ENCODE assay signal across 20 cellular contexts in the genomic region with DNA sequence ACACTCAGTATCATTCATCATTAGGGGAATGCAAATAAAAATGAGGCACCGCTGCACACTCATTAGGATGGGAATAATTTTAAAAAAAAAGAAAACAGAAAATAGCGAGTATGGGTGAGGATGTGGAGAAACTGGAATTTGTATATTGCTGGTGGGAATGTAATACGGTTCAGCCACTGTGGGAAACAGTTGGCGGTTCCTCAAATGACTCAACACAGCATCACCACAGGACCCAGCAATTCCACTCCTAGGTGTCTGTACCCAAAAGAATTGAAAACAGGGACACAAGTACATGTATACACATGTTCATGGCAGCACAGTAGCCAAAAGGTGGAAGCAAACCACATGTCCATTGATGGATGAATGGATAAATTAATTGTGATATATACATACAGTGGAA. TPM values are rescaled to one million over a fixed set of nuclear protein-coding genes. Genes with fewer than 3 reads are reported as not detected.
DNase-seq lines count a peak whose midpoint lies in the region; ATAC-seq and TF ChIP-seq lines count a peak whose summit lies in the region.
"Had no signal": no experiment of that assay in that cellular context is flagged by ENCODE, and none has a peak within 500 bp of the region (broad histone marks: within the 10 kb centered on the region; RNA-seq: fewer than 3 reads in every experiment).

No MANE protein-coding gene starts in this region.

- H3K4me1 ChIP-seq in RWPE2 (ENCODE audit: insufficient read depth, poor library complexity, severe bottlenecking), result peaks cover 8% of the 10 kb centered on the region
- H3K4me1 ChIP-seq in fibroblast of lung (ENCODE audit: control insufficient read depth, extremely low read depth, insufficient read depth, low read length), result no peaks in the 10 kb centered on the region

- no peaks in the 10 kb centered on the region for H4K20me1 ChIP-seq in fibroblast of lung (ENCODE audit: control insufficient read depth, extremely low read depth, insufficient read depth, low read length)

- peak overlapping the region; percentile 57 for H3K27ac Mint-ChIP-seq in activated CD4-positive, alpha-beta T cell treated with anti-CD3 and anti-CD28 coated beads, Interleukin-2, amount 10 ng/mL, durations not matched to agents 24 days and 14 days
- H3K27ac Mint-ChIP-seq in activated CD8-positive, alpha-beta T cell treated with anti-CD3 and anti-CD28 coated beads for 36 hours, result no peak overlapping the region
- H3K27ac Mint-ChIP-seq: activated naive CD8-positive, alpha-beta T cell treated with anti-CD3 and anti-CD28 coated beads, Interleukin-2, amount 10 ng/mL, durations not matched to agents 7 days and 5 days; memory B cell; T-helper 1 cell treated with Interleukin-12 subunit alpha and Interleukin-12 subunit beta and Interleukin-4 antibody, amounts not matched to agents 30 μg/mL and 1 μg/mL, for 36 hours; type B pancreatic cell had no signal

- no peaks in the 10 kb centered on the region for H3K79me2 ChIP-seq in fibroblast of lung (ENCODE audit: control insufficient read depth, insufficient read depth, low read length)

- ATAC-seq in RWPE2 (ENCODE audit: low read depth) (peak; percentile 65; the same call in 1 of the 3 replicates), HG02973 (IDR thresholded peaks at IDR 0.05; ENCODE audit: unreplicated experiment) (no peak)
- ATAC-seq in activated CD8-positive, alpha-beta T cell treated with anti-CD3 and anti-CD28 coated beads for 36 hours, result no peak
- ATAC-seq: esophagus mucosa had no signal

- no peak overlapping the region for H3K4me2 ChIP-seq in fibroblast of lung (ENCODE audit: extremely low read depth, insufficient read depth, low read length)
- H3K4me2 ChIP-seq: PC-9 had no signal

- no peaks in the 10 kb centered on the region for H3K27me3 ChIP-seq in RWPE2 (ENCODE audit: insufficient read depth, poor library complexity, severe bottlenecking)
- H3K27me3 ChIP-seq in fibroblast of lung (ENCODE audit: control insufficient read depth, insufficient read depth, low read length), result peaks cover 3% of the 10 kb centered on the region

- H3K36me3 ChIP-seq in RWPE2 (ENCODE audit: low read depth) (no peaks in the 10 kb centered on the region), fibroblast of lung (ENCODE audit: control insufficient read depth, insufficient read depth, low read length) (no peaks in the 10 kb centered on the region)
- H3K36me3 ChIP-seq: HAP-1 had no signal

- no peaks in the 10 kb centered on the region for H3K9me3 ChIP-seq in RWPE2 (ENCODE audit: severe bottlenecking)
- H3K9me3 ChIP-seq in fibroblast of lung (ENCODE audit: control insufficient read depth, insufficient read depth, low read depth, low read length), result no peaks in the 10 kb centered on the region
- H3K9me3 ChIP-seq: HAP-1 had no signal

- TF ChIP-seq CTCF in RWPE2 (IDR thresholded peaks at IDR 0.05; ENCODE audit: poor library complexity, severe bottlenecking), result no peak
- TF ChIP-seq CTCF in fibroblast of lung (conservative IDR thresholded peaks at IDR 0.05 in 1 of 2, IDR thresholded peaks at IDR 0.05 in 1 of 2; ENCODE audit: low read depth in 1 of 2, low read length in 2 of 2), result no peak
- no peak for TF ChIP-seq CTCF in activated CD8-positive, alpha-beta T cell treated with anti-CD3 and anti-CD28 coated beads for 36 hours (IDR thresholded peaks at IDR 0.05)

- peaks cover 18% of the 10 kb centered on the region for H3K4me1 Mint-ChIP-seq in activated CD4-positive, alpha-beta T cell treated with anti-CD3 and anti-CD28 coated beads, Interleukin-2, amount 10 ng/mL, durations not matched to agents 24 days and 14 days
- H3K4me1 Mint-ChIP-seq in activated CD8-positive, alpha-beta T cell treated with anti-CD3 and anti-CD28 coated beads for 36 hours (ENCODE audit: low read depth), result peaks cover 23% of the 10 kb centered on the region
- H3K4me1 Mint-ChIP-seq: memory B cell had no signal

- no peak for TF ChIP-seq POLR2A in erythroblast (IDR thresholded peaks at IDR 0.05; ENCODE audit: low read length)

- H2AFZ ChIP-seq in fibroblast of lung (ENCODE audit: low read length), result no peak overlapping the region
- H2AFZ ChIP-seq: PC-9 had no signal

- CTCF ChIA-PET in activated CD8-positive, alpha-beta T cell treated with anti-CD3 and anti-CD28 coated beads for 36 hours (lab: Charles Lee), result no interaction called here

- DNase-seq in activated CD4-positive, alpha-beta T cell treated with anti-CD3 and anti-CD28 coated beads, Interleukin-2, amount 10 ng/mL, durations not matched to agents 24 days and 14 days, result peak; percentile 44
- no peak for DNase-seq in activated CD4-positive, alpha-beta T cell treated with anti-CD3 and anti-CD28 coated beads, Interleukin-2, amount 50 U/mL, for 48 hours
- DNase-seq in RWPE2 (ENCODE audit: low spot score), result no peak
- DNase-seq in fibroblast of lung (ENCODE audit: low read depth in 2 of 2), result peak; percentile 65 to 87
- DNase-seq in stromal cell of bone marrow (ENCODE audit: low read depth), result peak; percentile 49
- DNase-seq in activated CD8-positive, alpha-beta T cell treated with anti-CD3 and anti-CD28 coated beads for 36 hours, result no peak
- no peak for DNase-seq in erythroblast (lab: John Stamatoyannopoulos, UW)
- DNase-seq: activated naive CD8-positive, alpha-beta T cell treated with anti-CD3 and anti-CD28 coated beads, Interleukin-2, amount 10 ng/mL, durations not matched to agents 7 days and 5 days; Calu3; Karpas-422; NCI-H2029; NCI-H526; PC-9; stimulated activated CD4-positive, alpha-beta T cell treated with anti-CD3 and anti-CD28 coated beads, Interleukin-4, amount 100 ng/mL, for 24 hours had no signal

- no peaks in the 10 kb centered on the region for H3K36me3 Mint-ChIP-seq in activated CD4-positive, alpha-beta T cell treated with anti-CD3 and anti-CD28 coated beads, Interleukin-2, amount 10 ng/mL, durations not matched to agents 24 days and 14 days (ENCODE audit: low read depth)
- no peaks in the 10 kb centered on the region for H3K36me3 Mint-ChIP-seq in activated CD8-positive, alpha-beta T cell treated with anti-CD3 and anti-CD28 coated beads for 36 hours (ENCODE audit: low read depth)
- H3K36me3 Mint-ChIP-seq: activated naive CD8-positive, alpha-beta T cell treated with anti-CD3 and anti-CD28 coated beads, Interleukin-2, amount 10 ng/mL, durations not matched to agents 7 days and 5 days; memory B cell; type B pancreatic cell had no signal

- H3K27ac ChIP-seq in RWPE2 (ENCODE audit: poor library complexity, severe bottlenecking) (no peak overlapping the region), fibroblast of lung (ENCODE audit: insufficient read depth, low read length) (no peak overlapping the region)
- H3K27ac ChIP-seq: PC-9 had no signal

- no peak overlapping the region for H3K9ac ChIP-seq in fibroblast of lung (ENCODE audit: insufficient read depth, low read length)

- POLR2A ChIA-PET in activated CD8-positive, alpha-beta T cell treated with anti-CD3 and anti-CD28 coated beads for 36 hours (lab: Charles Lee), result no interaction called here

- intact Hi-C loops in activated CD4-positive, alpha-beta T cell treated with anti-CD3 and anti-CD28 coated beads, Interleukin-2, amount 10 ng/mL, durations not matched to agents 24 days and 14 days (cut with micrococcal nuclease), result no loop called here
- intact Hi-C loops in activated CD8-positive, alpha-beta T cell treated with anti-CD3 and anti-CD28 coated beads for 36 hours (cut with micrococcal nuclease), result no loop called here

- no peak overlapping the region for H3K4me3 ChIP-seq in RWPE2 (ENCODE audit: severe bottlenecking)
- H3K4me3 ChIP-seq in fibroblast of lung (replicated peaks in 1 of 4; ENCODE audit: control extremely low read depth in 1 of 4, insufficient read depth in 1 of 4, low read depth in 3 of 4, low read length in 4 of 4), result no peak overlapping the region
- H3K4me3 ChIP-seq: HAP-1, PC-9 had no signal

- H3K27me3 Mint-ChIP-seq in activated CD4-positive, alpha-beta T cell treated with anti-CD3 and anti-CD28 coated beads, Interleukin-2, amount 10 ng/mL, durations not matched to agents 24 days and 14 days, result peaks cover 10% of the 10 kb centered on the region
- H3K27me3 Mint-ChIP-seq in activated CD8-positive, alpha-beta T cell treated with anti-CD3 and anti-CD28 coated beads for 36 hours, result peaks cover 5% of the 10 kb centered on the region

- H3K4me3 Mint-ChIP-seq in activated CD4-positive, alpha-beta T cell treated with anti-CD3 and anti-CD28 coated beads, Interleukin-2, amount 10 ng/mL, durations not matched to agents 24 days and 14 days, result no peak overlapping the region
- H3K4me3 Mint-ChIP-seq in activated CD8-positive, alpha-beta T cell treated with anti-CD3 and anti-CD28 coated beads for 36 hours, result no peak overlapping the region
- H3K4me3 Mint-ChIP-seq: activated naive CD8-positive, alpha-beta T cell treated with anti-CD3 and anti-CD28 coated beads, Interleukin-2, amount 10 ng/mL, durations not matched to agents 7 days and 5 days; memory B cell; T-helper 1 cell treated with Interleukin-12 subunit alpha and Interleukin-12 subunit beta and Interleukin-4 antibody, amounts not matched to agents 30 μg/mL and 1 μg/mL, for 36 hours; type B pancreatic cell had no signal

- H3K9me3 Mint-ChIP-seq in activated CD4-positive, alpha-beta T cell treated with anti-CD3 and anti-CD28 coated beads, Interleukin-2, amount 10 ng/mL, durations not matched to agents 24 days and 14 days, result peaks cover 3% of the 10 kb centered on the region
- peaks cover 4% of the 10 kb centered on the region for H3K9me3 Mint-ChIP-seq in activated CD8-positive, alpha-beta T cell treated with anti-CD3 and anti-CD28 coated beads for 36 hours
- H3K9me3 Mint-ChIP-seq: activated naive CD8-positive, alpha-beta T cell treated with anti-CD3 and anti-CD28 coated beads, Interleukin-2, amount 10 ng/mL, durations not matched to agents 7 days and 5 days; memory B cell; T-helper 1 cell treated with Interleukin-12 subunit alpha and Interleukin-12 subunit beta and Interleukin-4 antibody, amounts not matched to agents 30 μg/mL and 1 μg/mL, for 36 hours had no signal

RNA-seq across cellular contexts. Expression of a gene that starts 35.2 kb away (rescaled TPM):
- total RNA-seq in activated CD4-positive, alpha-beta T cell treated with anti-CD3 and anti-CD28 coated beads, Interleukin-2, amount 10 ng/mL, durations not matched to agents 24 days and 14 days, result 90.6 and 92.4 TPM in 2 replicates
- 26.7 and 35.5 TPM in 2 replicates for total RNA-seq in fibroblast of lung
- 35.1 and 36.2 TPM in 2 replicates for polyA plus RNA-seq in fibroblast of lung
- 35.3 and 39.4 TPM in 2 replicates for polyA plus RNA-seq in fibroblast of lung (2012)
- 59.6 and 67.6 TPM in 2 replicates for polyA minus RNA-seq in fibroblast of lung (ENCODE audit: low replicate concordance)
- total RNA-seq in activated CD8-positive, alpha-beta T cell treated with anti-CD3 and anti-CD28 coated beads for 36 hours, result 100 to 1,000 TPM; 113 to 125 TPM

RNA-seq across cellular contexts. Expression of a gene that starts 56.5 kb away (rescaled TPM):
- 0.07 and 0.19 TPM in 2 replicates for total RNA-seq in activated CD4-positive, alpha-beta T cell treated with anti-CD3 and anti-CD28 coated beads, Interleukin-2, amount 10 ng/mL, durations not matched to agents 24 days and 14 days
- total RNA-seq in fibroblast of lung, result not detected in 2 replicates
- polyA plus RNA-seq in fibroblast of lung, result 0.34 TPM in 1 of 2 replicates, not detected in the other
- 0.08 TPM in 1 of 2 replicates, not detected in the other for polyA plus RNA-seq in fibroblast of lung (2012)
- polyA minus RNA-seq in fibroblast of lung (ENCODE audit: low replicate concordance), result not detected in 2 replicates
- total RNA-seq in activated CD8-positive, alpha-beta T cell treated with anti-CD3 and anti-CD28 coated beads for 36 hours, result not detected
- total RNA-seq: activated naive CD8-positive, alpha-beta T cell treated with anti-CD3 and anti-CD28 coated beads, Interleukin-2, amount 10 ng/mL, durations not matched to agents 7 days and 5 days; Calu3; esophagus mucosa; PC-9 had no signal

Comparison
In these comparisons a context has a peak if more than half of its experiments do, and no peak if none do; other contexts are left out.
1. DNase-seq: peak in activated CD4-positive, alpha-beta T cell treated with anti-CD3 and anti-CD28 coated beads, Interleukin-2, amount 10 ng/mL, durations not matched to agents 24 days and 14 days (single experiment), fibroblast of lung (2 of 2) and stromal cell of bone marrow (single experiment); none in activated CD4-positive, alpha-beta T cell treated with anti-CD3 and anti-CD28 coated beads, Interleukin-2, amount 50 U/mL, for 48 hours (0 of 2), RWPE2 (single experiment), activated CD8-positive, alpha-beta T cell treated with anti-CD3 and anti-CD28 coated beads for 36 hours (single experiment) and erythroblast (0 of 2).